ENCODE assay signal across 1 cellular context in the genomic region with DNA sequence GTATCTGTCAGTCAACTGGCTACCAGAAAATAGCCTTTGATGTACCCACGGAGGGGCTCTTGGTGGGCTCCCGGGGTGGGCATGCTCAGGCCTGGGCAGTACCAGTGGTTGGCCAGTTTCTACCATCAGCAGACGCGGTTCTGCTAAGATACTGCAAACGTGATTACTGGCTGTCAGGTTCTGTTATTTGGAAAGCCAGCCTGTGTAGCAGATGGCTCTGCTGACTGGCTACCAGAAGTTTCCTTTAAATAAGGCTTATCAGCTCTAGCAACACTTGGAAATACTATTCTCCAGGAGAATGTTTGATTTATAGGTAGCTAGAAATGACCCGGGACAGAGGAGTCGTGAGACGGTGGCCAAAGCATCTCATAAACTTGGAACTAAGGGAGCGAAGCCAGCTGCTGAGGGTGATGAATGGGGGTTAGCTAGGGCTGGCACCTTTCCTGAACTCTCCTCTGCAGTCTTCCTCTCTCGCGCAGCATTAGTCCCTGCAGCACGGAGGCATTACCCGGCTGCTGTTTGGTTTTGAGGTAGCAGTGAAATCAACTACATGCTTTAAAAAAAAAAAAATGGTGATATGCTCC.
TF ChIP-seq lines count a peak whose summit lies in the region.

No MANE protein-coding gene starts in this region.

TF ChIP-seq in WTC11, 78 proteins besides CTCF, POLR2A, EP300 and RAD21 (continued from another document):
- TF ChIP-seq, protein P1, sequence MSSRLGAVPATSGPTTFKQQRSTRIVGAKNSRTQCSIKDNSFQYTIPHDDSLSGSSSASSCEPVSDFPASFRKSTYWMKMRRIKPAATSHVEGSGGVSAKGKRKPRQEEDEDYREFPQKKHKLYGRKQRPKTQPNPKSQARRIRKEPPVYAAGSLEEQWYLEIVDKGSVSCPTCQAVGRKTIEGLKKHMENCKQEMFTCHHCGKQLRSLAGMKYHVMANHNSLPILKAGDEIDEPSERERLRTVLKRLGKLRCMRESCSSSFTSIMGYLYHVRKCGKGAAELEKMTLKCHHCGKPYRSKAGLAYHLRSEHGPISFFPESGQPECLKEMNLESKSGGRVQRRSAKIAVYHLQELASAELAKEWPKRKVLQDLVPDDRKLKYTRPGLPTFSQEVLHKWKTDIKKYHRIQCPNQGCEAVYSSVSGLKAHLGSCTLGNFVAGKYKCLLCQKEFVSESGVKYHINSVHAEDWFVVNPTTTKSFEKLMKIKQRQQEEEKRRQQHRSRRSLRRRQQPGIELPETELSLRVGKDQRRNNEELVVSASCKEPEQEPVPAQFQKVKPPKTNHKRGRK (CRISPR knock-in tag; IDR thresholded peaks at IDR 0.05; ENCODE audit: borderline replicate concordance): no peak
- TF ChIP-seq, protein P2, sequence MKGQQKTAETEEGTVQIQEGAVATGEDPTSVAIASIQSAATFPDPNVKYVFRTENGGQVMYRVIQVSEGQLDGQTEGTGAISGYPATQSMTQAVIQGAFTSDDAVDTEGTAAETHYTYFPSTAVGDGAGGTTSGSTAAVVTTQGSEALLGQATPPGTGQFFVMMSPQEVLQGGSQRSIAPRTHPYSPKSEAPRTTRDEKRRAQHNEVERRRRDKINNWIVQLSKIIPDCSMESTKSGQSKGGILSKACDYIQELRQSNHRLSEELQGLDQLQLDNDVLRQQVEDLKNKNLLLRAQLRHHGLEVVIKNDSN (CRISPR knock-in tag; IDR thresholded peaks at IDR 0.05): no peak
- no peak for TF ChIP-seq TCF7 (CRISPR knock-in tag; IDR thresholded peaks at IDR 0.05; ENCODE audit: low read depth)
- no peak for TF ChIP-seq TP53 (CRISPR knock-in tag; IDR thresholded peaks at IDR 0.05)
- TF ChIP-seq ATF1 (CRISPR knock-in tag; IDR thresholded peaks at IDR 0.05): no peak
- no peak for TF ChIP-seq TEAD4 (CRISPR knock-in tag; IDR thresholded peaks at IDR 0.05)
- TF ChIP-seq ZNF219 (CRISPR knock-in tag; IDR thresholded peaks at IDR 0.05; ENCODE audit: borderline replicate concordance): no peak
- no peak for TF ChIP-seq OVOL2 (CRISPR knock-in tag; IDR thresholded peaks at IDR 0.05; ENCODE audit: borderline replicate concordance)
